ENCODE assay signal across 9 cellular contexts in genomic region chr3:98536456-98537017, GRCh38. TPM values are rescaled to one million over a fixed set of nuclear protein-coding genes. Genes with fewer than 3 reads are reported as not detected.
DNase-seq lines count a peak whose midpoint lies in the region; ATAC-seq and FAIRE-seq lines count a peak whose summit lies in the region.
"Had no signal": no experiment of that assay in that cellular context is flagged by ENCODE, and none has a peak within 500 bp of the region (broad histone marks: within the 10 kb centered on the region; RNA-seq: fewer than 3 reads in every experiment).

No MANE protein-coding gene starts in this region.

- no peak for FAIRE-seq in urothelium cell line (lab: Jason Lieb, UNC)

- no peak for DNase-seq in effector CD8-positive, alpha-beta T cell (lab: John Stamatoyannopoulos, UW)
- DNase-seq in urothelium cell line (ENCODE audit: low spot score) = no peak
- DNase-seq in NCI-H1417 treated with DMSO at 0.1 percent for 48 hours (lab: John Stamatoyannopoulos, UW) = no peak
- DNase-seq in kidney glomerular epithelial cell (lab: John Stamatoyannopoulos, UW) = no peak

- peak; percentile 77 for ATAC-seq in GM18511 (IDR thresholded peaks at IDR 0.05; ENCODE audit: unreplicated experiment)
- ATAC-seq in GM21390 (IDR thresholded peaks at IDR 0.05; ENCODE audit: unreplicated experiment) = peak; percentile 66
- ATAC-seq in HG03280 (IDR thresholded peaks at IDR 0.05; ENCODE audit: unreplicated experiment) = peak; percentile 58
- peak; percentile 35 for ATAC-seq in esophagus mucosa

RNA-seq across cellular contexts. Expression of gene GPR15, which starts 4.8 kb away (rescaled TPM):
- total RNA-seq in esophagus mucosa = 0.32 TPM
- total RNA-seq: NCI-H460 had no signal

RNA-seq across cellular contexts. Expression of gene CLDND1, which starts 13.8 kb away (rescaled TPM):
- total RNA-seq in esophagus mucosa = 81.6 TPM

RNA-seq across cellular contexts. Expression of gene OR5K2, which starts 39.1 kb away (rescaled TPM):
- not detected for total RNA-seq in esophagus mucosa
- total RNA-seq: NCI-H460 had no signal

RNA-seq across cellular contexts. Expression of gene CPOX, which starts 56.9 kb away (rescaled TPM):
- total RNA-seq in esophagus mucosa = 15.4 TPM
